Comparison of ENCODE assay signal across 29 cellular contexts in the genomic region with DNA sequence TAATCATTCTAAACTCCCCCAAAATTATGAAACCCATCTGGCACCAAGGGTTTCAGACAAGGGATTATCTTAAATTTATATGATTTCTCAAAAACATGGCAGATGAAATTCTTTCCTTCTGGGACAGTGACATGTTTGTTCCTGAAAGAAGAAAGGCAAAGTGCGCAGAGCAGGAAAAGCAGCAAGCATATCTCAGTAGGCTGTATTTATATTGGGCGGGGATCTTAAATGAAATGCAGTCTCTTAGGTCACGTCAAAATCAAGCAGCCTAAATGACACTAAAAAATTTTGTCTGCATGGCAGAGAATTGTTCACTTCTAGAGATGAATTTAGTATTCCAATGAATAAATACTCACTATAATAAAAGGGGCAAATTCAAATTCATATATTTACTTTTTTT.
"Had no signal": no experiment of that assay in that cellular context is flagged by ENCODE, and none has a peak within 500 bp of the region (broad histone marks: within the 10 kb centered on the region; RNA-seq: fewer than 3 reads in every experiment).

No MANE protein-coding gene starts in this region.

- H3K27me3 Mint-ChIP-seq: naive thymus-derived CD4-positive, alpha-beta T cell; progenitor cell of endocrine pancreas; stimulated activated naive B cell treated with anti-CD40 and anti-IgM and Interleukin-4, amounts not matched to agents 10 μg/mL and 1 μg/mL and 100 μg/mL, for 72 hours; stimulated activated naive CD8-positive, alpha-beta T cell treated with anti-CD3 and anti-CD28 coated beads, Interleukin-15, Interleukin-2, amounts not matched to agents 100 ng/mL and 50 ng/mL, for 24 hours had no signal

- DNase-seq: naive thymus-derived CD4-positive, alpha-beta T cell; natural killer cell; occipital lobe; ovary; posterior cingulate gyrus; psoas muscle; right cardiac atrium; right lobe of liver; sigmoid colon; small intestine; stimulated activated CD4-positive, alpha-beta T cell treated with anti-CD3 and anti-CD28 coated beads, Interleukin-15, amount 100 ng/mL, for 24 hours; stimulated activated CD4-positive, alpha-beta T cell treated with anti-CD3 and anti-CD28 coated beads, Interleukin-2, amount 100 ng/mL, for 24 hours; stimulated activated CD4-positive, alpha-beta T cell treated with anti-CD3 and anti-CD28 coated beads, Interleukin-2, amount 100 ng/mL, for 48 hours; stimulated activated CD4-positive, alpha-beta T cell treated with anti-CD3 and anti-CD28 coated beads, Interleukin-4, amount 100 ng/mL, for 24 hours; stimulated activated naive B cell treated with anti-CD40 and anti-IgM and Interleukin-4, amounts not matched to agents 10 μg/mL and 1 μg/mL and 100 μg/mL, for 72 hours; stimulated activated naive CD4-positive, alpha-beta T cell treated with Interleukin-2 at 50 U/mL for 16 hours; substantia nigra; testis; tibial artery; transverse colon; upper lobe of left lung had no signal

- H3K27ac ChIP-seq: neural progenitor cell, ovary, parathyroid adenoma, psoas muscle, right lobe of liver, sigmoid colon, suprapubic skin, testis, tibial artery, transverse colon, upper lobe of left lung, vagina had no signal

- H3K36me3 ChIP-seq: ovary had no signal

- H3K9me3 ChIP-seq: ovary, psoas muscle, right lobe of liver, sigmoid colon, suprapubic skin, testis, tibial artery, transverse colon, upper lobe of left lung, vagina had no signal

- H3K4me1 ChIP-seq: neural progenitor cell, parathyroid adenoma, psoas muscle, right lobe of liver, sigmoid colon, tibial artery, transverse colon, upper lobe of left lung, vagina had no signal

- H3K4me3 Mint-ChIP-seq: naive thymus-derived CD4-positive, alpha-beta T cell; natural killer cell; nephron; neural progenitor cell; stimulated activated effector memory CD8-positive, alpha-beta T cell treated with anti-CD3 and anti-CD28 coated beads, Interleukin-12 subunit alpha, Interleukin-12 subunit beta, amount 100 ng/mL, for 72 hours; stimulated activated naive B cell treated with anti-CD40 and anti-IgM and Interleukin-4, amounts not matched to agents 10 μg/mL and 1 μg/mL and 100 μg/mL, for 72 hours; stimulated activated naive CD8-positive, alpha-beta T cell treated with anti-CD3 and anti-CD28 coated beads, Interleukin-15, Interleukin-2, amounts not matched to agents 100 ng/mL and 50 ng/mL, for 24 hours had no signal

- H3K27ac Mint-ChIP-seq: natural killer cell; nephron; neural progenitor cell; progenitor cell of endocrine pancreas; stimulated activated effector memory CD8-positive, alpha-beta T cell treated with anti-CD3 and anti-CD28 coated beads, Interleukin-12 subunit alpha, Interleukin-12 subunit beta, amount 100 ng/mL, for 72 hours; stimulated activated naive B cell treated with anti-CD40 and anti-IgM and Interleukin-4, amounts not matched to agents 10 μg/mL and 1 μg/mL and 100 μg/mL, for 72 hours; stimulated activated naive CD8-positive, alpha-beta T cell treated with anti-CD3 and anti-CD28 coated beads, Interleukin-15, Interleukin-2, amounts not matched to agents 100 ng/mL and 50 ng/mL, for 24 hours had no signal

- H3K9me3 Mint-ChIP-seq: natural killer cell; neural progenitor cell; stimulated activated naive CD8-positive, alpha-beta T cell treated with anti-CD3 and anti-CD28 coated beads, Interleukin-15, Interleukin-2, amounts not matched to agents 100 ng/mL and 50 ng/mL, for 24 hours had no signal

- H3K27me3 ChIP-seq: neural progenitor cell, ovary, right lobe of liver, sigmoid colon, suprapubic skin, testis, tibial artery, transverse colon, upper lobe of left lung, vagina had no signal

- H3K4me1 Mint-ChIP-seq: nephron, neural progenitor cell had no signal

- H3K4me3 ChIP-seq: neural progenitor cell, ovary, psoas muscle, right lobe of liver, sigmoid colon, suprapubic skin, testis, tibial artery, transverse colon, upper lobe of left lung, vagina had no signal
